Comparison of ENCODE assay signal across 1 cellular context in genomic region chr7:102404005-102404861, GRCh38.
A peak's percentile ranks its signal among the peaks of the same experiment; 100 is the strongest.
TF ChIP-seq lines count a peak whose summit lies in the region.

No MANE protein-coding gene starts in this region.

TF ChIP-seq in IMR-90, 13 proteins besides CTCF, POLR2A, EP300 and RAD21:
- TF ChIP-seq CEBPB (IDR thresholded peaks at IDR 0.05; ENCODE audit: low read depth, low read length) (no peak), SMC3 (IDR thresholded peaks at IDR 0.05; ENCODE audit: low read depth, low read length) (0 out of 2 replicates have a peak, but pooled peaks have one; percentile 20), USF2 (IDR thresholded peaks at IDR 0.05; ENCODE audit: low read depth, low read length) (no peak), MAZ (IDR thresholded peaks at IDR 0.05; ENCODE audit: borderline replicate concordance, low read depth, low read length) (no peak), MAFK (IDR thresholded peaks at IDR 0.05; ENCODE audit: low read depth, low read length) (no peak), RCOR1 (IDR thresholded peaks at IDR 0.05; ENCODE audit: insufficient replicate concordance, low read length) (no peak), CHD1 (IDR thresholded peaks at IDR 0.05; ENCODE audit: low read depth, low read length) (no peak), MXI1 (IDR thresholded peaks at IDR 0.05; ENCODE audit: borderline replicate concordance, low read depth, low read length) (no peak)
